In the genomic region with DNA sequence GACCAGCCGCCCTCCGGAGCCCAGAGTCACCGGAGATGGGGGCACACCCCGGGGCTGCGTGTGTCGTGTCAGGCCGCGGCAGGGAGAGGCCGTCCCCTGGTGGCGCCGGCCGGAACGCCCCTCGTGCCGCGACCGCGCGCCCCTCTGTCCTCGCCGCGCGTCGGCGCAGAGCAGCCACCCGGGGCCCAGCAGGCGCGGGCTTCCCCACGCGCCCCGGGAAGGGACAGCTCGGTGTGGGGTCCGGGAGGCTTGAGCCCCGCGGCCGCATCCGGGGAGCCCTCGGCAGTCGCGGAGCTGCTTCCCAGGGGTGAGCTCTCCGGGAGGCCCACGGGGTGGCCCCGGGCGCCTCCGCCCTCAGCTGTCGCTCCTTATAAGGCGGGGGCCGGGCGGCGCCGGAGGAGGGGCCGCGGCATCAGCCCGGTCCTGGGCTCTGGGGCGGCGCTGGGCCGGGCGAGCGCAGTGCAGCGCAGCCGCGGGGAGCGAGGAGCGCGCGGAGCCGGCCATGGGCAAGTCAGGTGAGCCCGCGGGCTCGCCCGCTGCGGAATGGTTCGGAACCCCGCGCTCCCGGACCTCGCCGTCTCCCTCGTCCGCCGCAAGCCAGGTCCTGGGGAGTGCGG, we compare ENCODE assay signal across 8 cellular contexts. TPM values are rescaled to one million over a fixed set of nuclear protein-coding genes. Genes with fewer than 3 reads are reported as not detected.
A peak's percentile ranks its signal among the peaks of the same experiment; 100 is the strongest.
DNase-seq lines count a peak whose midpoint lies in the region; ATAC-seq and TF ChIP-seq lines count a peak whose summit lies in the region.

A gene with protein sequence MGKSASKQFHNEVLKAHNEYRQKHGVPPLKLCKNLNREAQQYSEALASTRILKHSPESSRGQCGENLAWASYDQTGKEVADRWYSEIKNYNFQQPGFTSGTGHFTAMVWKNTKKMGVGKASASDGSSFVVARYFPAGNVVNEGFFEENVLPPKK (plus strand): TSS at position 457 of the 617 bp plus-strand sequence. CDS start 46 bp downstream, at position 503.

- no peaks in the 10 kb centered on the region for H3K27me3 ChIP-seq in ascending aorta
- no peaks in the 10 kb centered on the region for H3K27me3 ChIP-seq in aorta (ENCODE audit: control insufficient read depth in 1 of 2, insufficient read depth in 2 of 2, low read length in 1 of 2)

- intact Hi-C loops in ascending aorta (cut with DNase I): loop anchor here (1.0 kb wide), 2 partner anchors 30 to 33 kb away; no protein-coding TSS in a partner anchor
- intact Hi-C loops in aorta (cut with DNase I): loop anchor here in 1 of 2 donors (2.0 kb wide), 1 partner anchor 30 kb away; no protein-coding TSS in a partner anchor

- H3K27ac ChIP-seq in ascending aorta: peak within 1 kb of the TSS; percentile 71 to 78
- H3K27ac ChIP-seq in aorta (ENCODE audit: low read depth in 1 of 2, low read length in 2 of 2): no peak within 1 kb of the TSS

- H3K4me3 Mint-ChIP-seq in T-helper 2 cell treated with Interferon-gamma antibody and Interleukin-4, amounts not matched to agents 5 μg/mL and 100 μg/mL, for 36 hours: peak within 1 kb of the TSS; percentile 88

- peak; percentile 79 for DNase-seq in ELR (ENCODE audit: low read depth)
- DNase-seq in T-helper 2 cell treated with Interferon-gamma antibody and Interleukin-4, amounts not matched to agents 5 μg/mL and 100 μg/mL, for 36 hours (ENCODE audit: low spot score): peak; percentile 86
- peak in 1 of 2 donors; percentile 90 for DNase-seq in ascending aorta (ENCODE audit: low spot score in 2 of 2)
- peak; percentile 89 for DNase-seq in hepatic stellate cell (ENCODE audit: low spot score)
- no peak for DNase-seq in renal cortical epithelial cell (ENCODE audit: low read depth)
- DNase-seq in aorta: peak; percentile 89 to 93

- no peaks in the 10 kb centered on the region for H3K9me3 Mint-ChIP-seq in T-helper 2 cell treated with Interferon-gamma antibody and Interleukin-4, amounts not matched to agents 5 μg/mL and 100 μg/mL, for 36 hours

- peaks cover 31% of the 10 kb centered on the region for H3K27me3 Mint-ChIP-seq in T-helper 2 cell treated with Interferon-gamma antibody and Interleukin-4, amounts not matched to agents 5 μg/mL and 100 μg/mL, for 36 hours (ENCODE audit: low read depth)

- H3K4me1 ChIP-seq in ascending aorta: peaks cover 0 to 16% of the 10 kb centered on the region in 2 donors
- no peaks in the 10 kb centered on the region for H3K4me1 ChIP-seq in aorta (ENCODE audit: control insufficient read depth in 1 of 2, insufficient read depth in 2 of 2, low read length in 2 of 2)

- H3K9me3 ChIP-seq in ascending aorta: no peaks in the 10 kb centered on the region
- no peaks in the 10 kb centered on the region for H3K9me3 ChIP-seq in aorta (ENCODE audit: control insufficient read depth, low read length)

- peak within 1 kb of the TSS; percentile 76 for H3K27ac Mint-ChIP-seq in T-helper 2 cell treated with Interferon-gamma antibody and Interleukin-4, amounts not matched to agents 5 μg/mL and 100 μg/mL, for 36 hours

- WGBS in aorta, 2 donors: 0% methylated on average over 42 to 82 of the region's 82 CpGs

- no peak for TF ChIP-seq RAD21 in Ishikawa (IDR thresholded peaks at IDR 0.05; ENCODE audit: low read depth)

- no peaks in the 10 kb centered on the region for H3K36me3 ChIP-seq in ascending aorta
- H3K36me3 ChIP-seq in aorta (ENCODE audit: control insufficient read depth in 1 of 2, insufficient read depth in 2 of 2, low read length in 1 of 2): no peaks in the 10 kb centered on the region

- H3K4me1 Mint-ChIP-seq in T-helper 2 cell treated with Interferon-gamma antibody and Interleukin-4, amounts not matched to agents 5 μg/mL and 100 μg/mL, for 36 hours (ENCODE audit: low read depth): peaks cover 41% of the 10 kb centered on the region

- peak; percentile 13 to 34 (median 20) for TF ChIP-seq CTCF in ascending aorta (IDR thresholded peaks at IDR 0.05)

- H3K36me3 Mint-ChIP-seq in T-helper 2 cell treated with Interferon-gamma antibody and Interleukin-4, amounts not matched to agents 5 μg/mL and 100 μg/mL, for 36 hours (ENCODE audit: low read depth): peaks cover 23% of the 10 kb centered on the region

- no peak for TF ChIP-seq EP300 in Ishikawa (IDR thresholded peaks at IDR 0.05; ENCODE audit: borderline replicate concordance)

- H3K4me3 ChIP-seq in ascending aorta: peak within 1 kb of the TSS; percentile 84 to 90
- peak within 1 kb of the TSS; percentile 67 to 84 for H3K4me3 ChIP-seq in aorta (ENCODE audit: low read length in 2 of 2)

- ATAC-seq in GM21528 (IDR thresholded peaks at IDR 0.05; ENCODE audit: low FRiP score, unreplicated experiment) (peak; percentile 91), aorta (ENCODE audit: low FRiP score) (peak; percentile 95)

TF ChIP-seq in Ishikawa, 13 proteins besides CTCF, POLR2A, EP300 and RAD21:
- TF ChIP-seq TAF1 (IDR thresholded peaks at IDR 0.05; ENCODE audit: low read depth): 0 out of 2 replicates have a peak, but pooled peaks have one; percentile 36
- no peak for TF ChIP-seq CREB1 (IDR thresholded peaks at IDR 0.05; ENCODE audit: low read depth)
- no peak for TF ChIP-seq NFIC (IDR thresholded peaks at IDR 0.05)
- TF ChIP-seq YY1 (IDR thresholded peaks at IDR 0.05; ENCODE audit: low read depth): no peak
- TF ChIP-seq, protein P1, sequence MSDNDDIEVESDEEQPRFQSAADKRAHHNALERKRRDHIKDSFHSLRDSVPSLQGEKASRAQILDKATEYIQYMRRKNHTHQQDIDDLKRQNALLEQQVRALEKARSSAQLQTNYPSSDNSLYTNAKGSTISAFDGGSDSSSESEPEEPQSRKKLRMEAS (IDR thresholded peaks at IDR 0.05): no peak
- peak; percentile 24; the same call in 1 of the 2 replicates for TF ChIP-seq ZBTB7A (IDR thresholded peaks at IDR 0.05; ENCODE audit: low read depth)
- TF ChIP-seq, protein P2, sequence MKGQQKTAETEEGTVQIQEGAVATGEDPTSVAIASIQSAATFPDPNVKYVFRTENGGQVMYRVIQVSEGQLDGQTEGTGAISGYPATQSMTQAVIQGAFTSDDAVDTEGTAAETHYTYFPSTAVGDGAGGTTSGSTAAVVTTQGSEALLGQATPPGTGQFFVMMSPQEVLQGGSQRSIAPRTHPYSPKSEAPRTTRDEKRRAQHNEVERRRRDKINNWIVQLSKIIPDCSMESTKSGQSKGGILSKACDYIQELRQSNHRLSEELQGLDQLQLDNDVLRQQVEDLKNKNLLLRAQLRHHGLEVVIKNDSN (IDR thresholded peaks at IDR 0.05): peak; percentile 14; the same call in 1 of the 2 replicates
- TF ChIP-seq TCF12 (IDR thresholded peaks at IDR 0.05; ENCODE audit: low read depth): no peak
TF ChIP-seq in Ishikawa: peak in this region for 3.

RNA-seq across cellular contexts. Expression of the gene that starts here (rescaled TPM):
- total RNA-seq in ascending aorta (54.4 TPM), renal cortical epithelial cell (33.5 and 73.1 TPM in 2 replicates), aorta (10 to 100 TPM; 34.0 to 35.8 TPM)
- polyA plus RNA-seq in aorta: 10 to 100 TPM; 26.9 to 56.5 TPM

Comparison
In these comparisons a context has a peak if more than half of its experiments do, and no peak if none do; other contexts are left out.
1. H3K27ac ChIP-seq: peak in ascending aorta (2 of 2); none in aorta (0 of 2).